1 cellular context compared by ENCODE assay signal in genomic region chr17:41421116-41421515, GRCh38.
A peak's percentile ranks its signal among the peaks of the same experiment; 100 is the strongest.
TF ChIP-seq lines count a peak whose summit lies in the region.

No MANE protein-coding gene starts in this region.

TF ChIP-seq in IMR-90, 13 proteins besides CTCF, POLR2A, EP300 and RAD21 (continued from another document):
- TF ChIP-seq USF2 (IDR thresholded peaks at IDR 0.05; ENCODE audit: low read depth, low read length) (no peak), BHLHE40 (IDR thresholded peaks at IDR 0.05; ENCODE audit: low read depth, low read length) (no peak), SMC3 (IDR thresholded peaks at IDR 0.05; ENCODE audit: low read depth, low read length) (no peak), CEBPB (IDR thresholded peaks at IDR 0.05; ENCODE audit: low read depth, low read length) (peak; percentile 59)
TF ChIP-seq in IMR-90: peak in this region for 1.
